Comparison of ENCODE assay signal across 16 cellular contexts in the genomic region with DNA sequence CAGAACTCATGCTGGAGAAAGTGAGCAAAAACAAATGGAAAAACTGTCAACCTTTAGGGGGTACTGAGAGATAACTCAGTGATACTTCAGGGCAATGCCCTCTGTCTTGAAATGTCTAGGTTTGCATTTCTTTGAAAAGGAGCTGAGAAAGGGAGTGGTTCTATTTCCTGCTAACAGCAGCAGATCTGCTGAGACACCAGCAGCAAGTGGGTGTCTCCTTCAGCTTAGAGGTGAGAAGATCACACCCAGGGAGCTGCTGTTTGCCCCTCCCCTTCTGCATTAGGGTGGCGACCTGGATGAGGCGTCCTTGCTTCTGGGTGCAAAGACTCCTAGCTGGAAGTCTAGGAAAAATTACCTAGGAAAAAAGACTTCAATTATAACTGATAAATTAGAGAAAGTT. TPM values are rescaled to one million over a fixed set of nuclear protein-coding genes. Genes with fewer than 3 reads are reported as not detected.
DNase-seq lines count a peak whose midpoint lies in the region; ATAC-seq, FAIRE-seq and TF ChIP-seq lines count a peak whose summit lies in the region.
"Had no signal": no experiment of that assay in that cellular context is flagged by ENCODE, and none has a peak within 500 bp of the region (broad histone marks: within the 10 kb centered on the region; RNA-seq: fewer than 3 reads in every experiment).

No MANE protein-coding gene starts in this region.

- H3K4me1 ChIP-seq in K562 (replicated peaks in 1 of 2; ENCODE audit: control insufficient read depth in 2 of 2, insufficient read depth in 2 of 2, low read length in 2 of 2) (no peaks in the 10 kb centered on the region; a peak in 1 of 5 replicates), small intestine (ENCODE audit: control insufficient read depth in 2 of 2, insufficient read depth in 1 of 2, low read depth in 1 of 2, low read length in 1 of 2) (no peaks in the 10 kb centered on the region), stomach (no peaks in the 10 kb centered on the region)
- H3K4me1 ChIP-seq: adrenal gland had no signal

- H3K4me3 Mint-ChIP-seq in T-helper 2 cell treated with Interferon-gamma antibody and Interleukin-4, amounts not matched to agents 5 μg/mL and 100 μg/mL, for 36 hours: peak overlapping the region; percentile 72

- FAIRE-seq in K562 (lab: Jason Lieb, UNC) (no peak), small intestine (lab: Jason Lieb, UNC) (no peak)

- no TSS peak for BruUV-seq in K562 (replicated peaks; lab: Mats Ljungman, UMichigan)

- no peaks in the 10 kb centered on the region for H3K9me3 Mint-ChIP-seq in T-helper 2 cell treated with Interferon-gamma antibody and Interleukin-4, amounts not matched to agents 5 μg/mL and 100 μg/mL, for 36 hours

- 0% methylated on average over 2 of the region's 2 CpGs for WGBS in K562 (ENCODE audit: insufficient coverage, low coverage, missing lambda C conversion rate)
- 8 to 24% (median 14%) methylated on average over 2 of the region's 2 CpGs for WGBS in small intestine, 3 donors
- 20 to 32% (median 25%) methylated on average over 2 of the region's 2 CpGs for WGBS in stomach, 5 donors

- TF ChIP-seq POLR2A in K562 (conservative IDR thresholded peaks at IDR 0.05) (no peak), stomach (IDR thresholded peaks at IDR 0.05) (no peak)

- no peak overlapping the region for H3K4me2 ChIP-seq in K562 (ENCODE audit: insufficient read depth, low read length)

- in situ Hi-C loops in K562 (cut with MboI): no loop called here

- no peak overlapping the region for H3K27ac ChIP-seq in K562 (ENCODE audit: extremely low read depth, low read depth, low read length)
- H3K27ac ChIP-seq in small intestine (ENCODE audit: low read depth in 1 of 2, low read length in 1 of 2): no peak overlapping the region
- H3K27ac ChIP-seq in stomach: no peak overlapping the region
- H3K27ac ChIP-seq: adrenal gland had no signal

- no peaks in the 10 kb centered on the region for H3K9me3 ChIP-seq in K562 (replicated peaks; ENCODE audit: control insufficient read depth, insufficient read depth, low read depth, low read length)
- no peaks in the 10 kb centered on the region for H3K9me3 ChIP-seq in small intestine (ENCODE audit: control insufficient read depth, low read depth)
- H3K9me3 ChIP-seq in stomach: no peaks in the 10 kb centered on the region
- H3K9me3 ChIP-seq: adrenal gland had no signal

- TF ChIP-seq CTCF in K562 (IDR thresholded peaks at IDR 0.05 in 2 of 3, conservative IDR thresholded peaks at IDR 0.05 in 1 of 3; ENCODE audit: insufficient read depth in 2 of 3, low read depth in 1 of 3, low read length in 3 of 3) (no peak), stomach (IDR thresholded peaks at IDR 0.05) (no peak)

- no peak overlapping the region for H3K4me3 ChIP-seq in K562
- H3K4me3 ChIP-seq in small intestine (ENCODE audit: low read depth in 1 of 2, low read length in 2 of 2): no peak overlapping the region
- no peak overlapping the region for H3K4me3 ChIP-seq in stomach
- H3K4me3 ChIP-seq: adrenal gland had no signal

- H2AFZ ChIP-seq in K562 (ENCODE audit: low read depth, low read length): no peak overlapping the region

- H3K36me3 Mint-ChIP-seq in T-helper 2 cell treated with Interferon-gamma antibody and Interleukin-4, amounts not matched to agents 5 μg/mL and 100 μg/mL, for 36 hours (ENCODE audit: low read depth): no peaks in the 10 kb centered on the region

- H3K27me3 ChIP-seq in K562 (ENCODE audit: control insufficient read depth in 2 of 2, insufficient read depth in 2 of 2, low read length in 2 of 2) (peaks cover 23 to 24% of the 10 kb centered on the region in 2 experiments), small intestine (ENCODE audit: control insufficient read depth in 2 of 2, insufficient read depth in 2 of 2, low read length in 2 of 2) (no peaks in the 10 kb centered on the region), stomach (peaks cover 0 to 32% (median 3%) of the 10 kb centered on the region in 3 donors)

- peak; percentile 15 for DNase-seq in stimulated activated CD4-positive, alpha-beta T cell treated with anti-CD3 and anti-CD28 coated beads, Interleukin-15, amount 100 ng/mL, for 24 hours
- DNase-seq in stimulated activated CD4-positive, alpha-beta T cell treated with anti-CD3 and anti-CD28 coated beads, Interleukin-2, amount 100 ng/mL, for 24 hours: no peak
- DNase-seq in T-helper 2 cell treated with Interferon-gamma antibody and Interleukin-4, amounts not matched to agents 5 μg/mL and 100 μg/mL, for 36 hours (ENCODE audit: low spot score): no peak
- peak in 1 of 4 experiments; percentile 17 for DNase-seq in K562 (ENCODE audit: extremely low read depth in 1 of 4, low spot score in 3 of 4)
- DNase-seq in small intestine: peak; percentile 12
- DNase-seq in NCI-H2081 (lab: John Stamatoyannopoulos, UW): no peak
- no peak for DNase-seq in stomach
- DNase-seq: adrenal gland, AML-193, DMS 273 treated with DMSO at 0.1 percent for 48 hours, glutamatergic neuron, H7, MV-4-11, NCI-H774, occipital lobe had no signal

- TF ChIP-seq RAD21 in K562 (CRISPR knock-in tag; conservative IDR thresholded peaks at IDR 0.05 in 1 of 2, IDR thresholded peaks at IDR 0.05 in 1 of 2): no peak

- no peak for TF ChIP-seq EP300 in K562 (IDR thresholded peaks at IDR 0.05; ENCODE audit: low read length)
- no peak for TF ChIP-seq EP300 in stomach (IDR thresholded peaks at IDR 0.05)

- peak; percentile 56; the same call in 2 of the 3 replicates for ATAC-seq in K562
- no peak for ATAC-seq in HG02852 (IDR thresholded peaks at IDR 0.05; ENCODE audit: unreplicated experiment)

- H3K27me3 Mint-ChIP-seq in T-helper 2 cell treated with Interferon-gamma antibody and Interleukin-4, amounts not matched to agents 5 μg/mL and 100 μg/mL, for 36 hours (ENCODE audit: low read depth): peaks cover 59% of the 10 kb centered on the region

- CTCF ChIA-PET in K562 (lab: Yijun Ruan, JAX; ENCODE audit: low intra/inter-chr PET ratio): interaction anchor here (0.5 kb wide), 1 partner anchor 45 kb away, joined by 3 read pairs; no protein-coding TSS in a partner anchor

- no peaks in the 10 kb centered on the region for H3K36me3 ChIP-seq in K562 (ENCODE audit: control insufficient read depth, insufficient read depth, low read length)
- no peaks in the 10 kb centered on the region for H3K36me3 ChIP-seq in small intestine (ENCODE audit: control insufficient read depth in 2 of 2, insufficient read depth in 2 of 2, low read length in 2 of 2)
- no peaks in the 10 kb centered on the region for H3K36me3 ChIP-seq in stomach
- H3K36me3 ChIP-seq: adrenal gland had no signal

- no peaks in the 10 kb centered on the region for H3K9me1 ChIP-seq in K562 (ENCODE audit: control insufficient read depth, insufficient read depth, low read length)

- no peaks in the 10 kb centered on the region for H3K79me2 ChIP-seq in K562 (ENCODE audit: control insufficient read depth, insufficient read depth, low read length)

- peaks cover 5% of the 10 kb centered on the region; the same call in 1 of the 2 replicates for H4K20me1 ChIP-seq in K562 (replicated peaks; ENCODE audit: control insufficient read depth, insufficient read depth, low read length)

- intact Hi-C loops in K562 (cut with micrococcal nuclease) (no loop called here), stomach (cut with DNase I; ENCODE audit: low total_unique reads) (no loop called here)

- H3K4me1 Mint-ChIP-seq in T-helper 2 cell treated with Interferon-gamma antibody and Interleukin-4, amounts not matched to agents 5 μg/mL and 100 μg/mL, for 36 hours (ENCODE audit: low read depth): peaks cover 23% of the 10 kb centered on the region

- H3K27ac Mint-ChIP-seq in T-helper 2 cell treated with Interferon-gamma antibody and Interleukin-4, amounts not matched to agents 5 μg/mL and 100 μg/mL, for 36 hours: peak overlapping the region; percentile 83

- POLR2A ChIA-PET in K562 (lab: Yijun Ruan, JAX): interaction anchor here (0.8 kb wide), 1 partner anchor 19 kb away, joined by 3 read pairs; no protein-coding TSS in a partner anchor

- no peak overlapping the region for H3K9ac ChIP-seq in K562 (ENCODE audit: insufficient read depth in 1 of 2, low read depth in 2 of 2, low read length in 2 of 2)

RNA-seq across cellular contexts. Expression of gene XIRP1, which starts 42.3 kb away (rescaled TPM):
- total RNA-seq in K562 (2011; cell fraction: chromatin; rRNA removed; ENCODE audit: low replicate concordance): 0.33 and 1.4 TPM in 2 replicates
- total RNA-seq in K562 (2011; cell fraction: nucleolus; rRNA removed): 0.53 and 1.0 TPM in 2 replicates
- 0.51 and 0.53 TPM in 2 replicates for total RNA-seq in K562 (2011; cell fraction: nucleoplasm; rRNA removed)
- total RNA-seq in K562 (2014; rRNA removed): 0.04 and 0.27 TPM in 2 replicates
- 0.04 TPM in 1 of 2 replicates, not detected in the other for total RNA-seq in K562 (2014; rRNA removed; fragmentation: Illumina TruSeq; extraction: Trizol)
- total RNA-seq in K562 (2015; rRNA removed; fragmentation: Illumina TruSeq; extraction: Trizol): 0.04 TPM in 1 of 2 replicates, not detected in the other
- total RNA-seq in K562 (2021): 0.04 and 0.09 TPM in 2 replicates
- 0.04 and 0.11 TPM in 2 replicates for polyA plus RNA-seq in K562 (2011; rRNA removed)
- polyA plus RNA-seq in K562 (2011; cell fraction: cytosol; rRNA removed): 0.04 and 0.13 TPM in 2 replicates
- 0.34 and 0.57 TPM in 2 replicates for polyA plus RNA-seq in K562 (2011; cell fraction: nucleus; rRNA removed)
- polyA plus RNA-seq in K562 (2012): 0.15 and 0.17 TPM in 2 replicates
- 0.03 and 0.04 TPM in 2 replicates for polyA plus RNA-seq in K562 (2014; fragmentation: Illumina TruSeq; extraction: Trizol)
- not detected for polyA plus RNA-seq in K562 (2014; fragmentation: Nextera tagmentation; extraction: Ambion mirVana)
- 0.04 and 0.07 TPM in 2 replicates for polyA plus RNA-seq in K562 (2014; rRNA removed)
- polyA minus RNA-seq in K562 (2011; rRNA and poly(A)+ RNA removed): 0.12 and 0.14 TPM in 2 replicates
- polyA minus RNA-seq in K562 (2011; cell fraction: cytosol; rRNA and poly(A)+ RNA removed): 0.38 TPM in 1 of 2 replicates, not detected in the other
- 0.22 and 0.27 TPM in 2 replicates for polyA minus RNA-seq in K562 (2011; cell fraction: nucleus; rRNA and poly(A)+ RNA removed)
- 1 to 10 TPM in 2 of 3 donors, under 1 TPM in 1; 0.15 to 5.4 (median 1.6) TPM for polyA plus RNA-seq in small intestine
- total RNA-seq in stomach: under 1 TPM in 2 of 5 donors, not detected in 3; under 0.01 to 0.18 TPM
- polyA plus RNA-seq in stomach: 1 to 10 TPM in 1 of 3 donors, under 1 TPM in 2; 0.08 to 1.1 (median 0.56) TPM
- total RNA-seq: H7, occipital lobe had no signal

RNA-seq across cellular contexts. Expression of gene CX3CR1, which starts 45.1 kb away (rescaled TPM):
- total RNA-seq in K562 (2011; cell fraction: chromatin; rRNA removed; ENCODE audit: low replicate concordance): not detected in 2 replicates
- total RNA-seq in K562 (2011; cell fraction: nucleolus; rRNA removed): not detected in 2 replicates
- total RNA-seq in K562 (2011; cell fraction: nucleoplasm; rRNA removed): not detected in 2 replicates
- not detected in 2 replicates for total RNA-seq in K562 (2014; rRNA removed)
- total RNA-seq in K562 (2014; rRNA removed; fragmentation: Illumina TruSeq; extraction: Trizol): not detected in 2 replicates
- not detected in 2 replicates for total RNA-seq in K562 (2015; rRNA removed; fragmentation: Illumina TruSeq; extraction: Trizol)
- total RNA-seq in K562 (2021): not detected in 2 replicates
- polyA plus RNA-seq in K562 (2011; rRNA removed): 0.21 TPM in 1 of 2 replicates, not detected in the other
- not detected in 2 replicates for polyA plus RNA-seq in K562 (2011; cell fraction: cytosol; rRNA removed)
- polyA plus RNA-seq in K562 (2011; cell fraction: nucleus; rRNA removed): not detected in 2 replicates
- 0.17 TPM in 1 of 2 replicates, not detected in the other for polyA plus RNA-seq in K562 (2012)
- not detected in 2 replicates for polyA plus RNA-seq in K562 (2014; fragmentation: Illumina TruSeq; extraction: Trizol)
- polyA plus RNA-seq in K562 (2014; fragmentation: Nextera tagmentation; extraction: Ambion mirVana): not detected
- 0.03 TPM in 1 of 2 replicates, not detected in the other for polyA plus RNA-seq in K562 (2014; rRNA removed)
- not detected in 2 replicates for polyA minus RNA-seq in K562 (2011; rRNA and poly(A)+ RNA removed)
- polyA minus RNA-seq in K562 (2011; cell fraction: cytosol; rRNA and poly(A)+ RNA removed): not detected in 2 replicates
- not detected in 2 replicates for polyA minus RNA-seq in K562 (2011; cell fraction: nucleus; rRNA and poly(A)+ RNA removed)
- polyA plus RNA-seq in small intestine: under 1 TPM in 1 of 3 donors, not detected in 2; 0.06 TPM
- under 1 TPM in 2 of 5 donors, not detected in 3; 0.37 to 0.43 TPM for total RNA-seq in stomach
- under 1 TPM in 2 of 3 donors, not detected in 1; 0.06 to 0.15 TPM for polyA plus RNA-seq in stomach

Comparison
In these comparisons a context has a peak if more than half of its experiments do, and no peak if none do; other contexts are left out.
1. DNase-seq: peak in stimulated activated CD4-positive, alpha-beta T cell treated with anti-CD3 and anti-CD28 coated beads, Interleukin-15, amount 100 ng/mL, for 24 hours (single experiment) and small intestine (single experiment); none in stimulated activated CD4-positive, alpha-beta T cell treated with anti-CD3 and anti-CD28 coated beads, Interleukin-2, amount 100 ng/mL, for 24 hours (0 of 2), T-helper 2 cell treated with Interferon-gamma antibody and Interleukin-4, amounts not matched to agents 5 μg/mL and 100 μg/mL, for 36 hours (single experiment), NCI-H2081 (0 of 2) and stomach (single experiment).